In genomic region chr11:68632802-68633201, GRCh38 we compare ENCODE assay signal across 8 cellular contexts.
DNase-seq lines count a peak whose midpoint lies in the region; ATAC-seq and TF ChIP-seq lines count a peak whose summit lies in the region.

No MANE protein-coding gene starts in this region.

- in situ Hi-C loops in ACHN (cut with HindIII; ENCODE audit: low pct_ligation_motif_present, low pct_unique_long_range_greater_than_20kb, low sequenced_read_pairs): no loop called here

- TF ChIP-seq CTCF in GM12874 (IDR thresholded peaks at IDR 0.05; ENCODE audit: insufficient read depth, low read depth, low read length): peak; percentile 46; the same call in 1 of the 2 replicates
- TF ChIP-seq CTCF in fibroblast of pulmonary artery (IDR thresholded peaks at IDR 0.05; ENCODE audit: low read length, missing control alignments): peak; percentile 77

- peak; percentile 63 for DNase-seq in ACHN
- peak; percentile 61 for DNase-seq in NCI-H2227 (lab: John Stamatoyannopoulos, UW; ENCODE audit: unreplicated experiment)
- peak; percentile 63 for DNase-seq in activated CD4-positive, alpha-beta T cell treated with anti-CD3 and anti-CD28 coated beads for 48 hours
- peak; percentile 79 for DNase-seq in fibroblast of pulmonary artery (ENCODE audit: low read depth)
- peak; percentile 11 to 15 for DNase-seq in stimulated activated CD4-positive, alpha-beta T cell treated with anti-CD3 and anti-CD28 coated beads, Interleukin-1b, Interleukin-23, amount 100 ng/mL, for 4 hours (ENCODE audit: low read depth in 2 of 2)

- TF ChIP-seq POLR2A in GM18505 (IDR thresholded peaks at IDR 0.05; ENCODE audit: borderline replicate concordance, extremely low read depth, insufficient read depth, insufficient read length): no peak

- H3K4me3 ChIP-seq in fibroblast of pulmonary artery (replicated peaks; ENCODE audit: low read depth, low read length): no peak overlapping the region

- ATAC-seq in HG03521 (IDR thresholded peaks at IDR 0.05; ENCODE audit: unreplicated experiment) (no peak), GM18505 (IDR thresholded peaks at IDR 0.05; ENCODE audit: unreplicated experiment) (no peak)

Comparison
In these comparisons a context has a peak if more than half of its experiments do, and no peak if none do; other contexts are left out.
1. DNase-seq: peak in every context shown above with its lines; median percentile 79 in fibroblast of pulmonary artery; 63 in ACHN; 63 in activated CD4-positive, alpha-beta T cell treated with anti-CD3 and anti-CD28 coated beads for 48 hours; 61 in NCI-H2227; 13 in stimulated activated CD4-positive, alpha-beta T cell treated with anti-CD3 and anti-CD28 coated beads, Interleukin-1b, Interleukin-23, amount 100 ng/mL, for 4 hours.